In genomic region chr16:9557713-9558112, GRCh38 we compare ENCODE assay signal across 19 cellular contexts.
DNase-seq lines count a peak whose midpoint lies in the region; ATAC-seq, FAIRE-seq and TF ChIP-seq lines count a peak whose summit lies in the region.
"Had no signal": no experiment of that assay in that cellular context is flagged by ENCODE, and none has a peak within 500 bp of the region (broad histone marks: within the 10 kb centered on the region; RNA-seq: fewer than 3 reads in every experiment).

No MANE protein-coding gene starts in this region.

- no peak for ATAC-seq in A549
- ATAC-seq in GM18907 (IDR thresholded peaks at IDR 0.05; ENCODE audit: unreplicated experiment), result peak; percentile 23
- ATAC-seq in K562, result no peak
- ATAC-seq: CD8-positive, alpha-beta T cell had no signal

- no TSS peak for BruUV-seq in K562 (replicated peaks; lab: Mats Ljungman, UMichigan)

- intact Hi-C loops in K562 (cut with micrococcal nuclease), result no loop called here

- no peak overlapping the region for H2AFZ ChIP-seq in K562 (ENCODE audit: low read depth, low read length)

- no peaks in the 10 kb centered on the region for H3K36me3 ChIP-seq in K562 (ENCODE audit: control insufficient read depth, insufficient read depth, low read length)
- H3K36me3 ChIP-seq: BLaER1 treated with 17β-estradiol and CSF1 and Interleukin-3, amounts not matched to agents 10 nM and 100 nM had no signal

- H3K4me2 ChIP-seq in A549 (no peak overlapping the region), K562 (ENCODE audit: insufficient read depth, low read length) (no peak overlapping the region)
- H3K4me2 ChIP-seq: BLaER1 treated with 17β-estradiol and CSF1 and Interleukin-3, amounts not matched to agents 10 nM and 100 nM had no signal

- H3K4me3 ChIP-seq in A549, result no peak overlapping the region
- no peak overlapping the region for H3K4me3 ChIP-seq in K562
- H3K4me3 ChIP-seq: BLaER1 treated with 17β-estradiol and CSF1 and Interleukin-3, amounts not matched to agents 10 nM and 100 nM had no signal

- H3K9me3 ChIP-seq in A549 (no peaks in the 10 kb centered on the region), K562 (replicated peaks; ENCODE audit: control insufficient read depth, insufficient read depth, low read depth, low read length) (no peaks in the 10 kb centered on the region)
- H3K9me3 ChIP-seq: Caco-2 had no signal

- H3K9ac ChIP-seq in K562 (ENCODE audit: insufficient read depth in 1 of 2, low read depth in 2 of 2, low read length in 2 of 2), result no peak overlapping the region
- H3K9ac ChIP-seq: BLaER1 treated with 17β-estradiol and CSF1 and Interleukin-3, amounts not matched to agents 10 nM and 100 nM had no signal

- TF ChIP-seq EP300 in A549 (IDR thresholded peaks at IDR 0.05) (no peak), K562 (IDR thresholded peaks at IDR 0.05; ENCODE audit: low read length) (no peak)

- POLR2A ChIA-PET in A549 (lab: Yijun Ruan, JAX) (no interaction called here), K562 (lab: Yijun Ruan, JAX) (no interaction called here)

- in situ Hi-C loops in K562 (cut with MboI), result no loop called here

- WGBS in A549 (ENCODE audit: missing lambda C conversion rate), result 16% methylated on average over 3 of the region's 3 CpGs
- WGBS in K562 (ENCODE audit: insufficient coverage, low coverage, missing lambda C conversion rate), result 0% methylated on average over 3 of the region's 3 CpGs

- no peaks in the 10 kb centered on the region for H4K20me1 ChIP-seq in K562 (replicated peaks; ENCODE audit: control insufficient read depth, insufficient read depth, low read length)
- H4K20me1 ChIP-seq: BLaER1 treated with 17β-estradiol and CSF1 and Interleukin-3, amounts not matched to agents 10 nM and 100 nM had no signal

- FAIRE-seq in A549 (lab: Jason Lieb, UNC) (no peak), K562 (lab: Jason Lieb, UNC) (no peak)
- FAIRE-seq: A204.1, D721Med, G401.6, GM12892 had no signal

- no peak for TF ChIP-seq RAD21 in A549 (conservative IDR thresholded peaks at IDR 0.05 in 1 of 2, IDR thresholded peaks at IDR 0.05 in 1 of 2)
- TF ChIP-seq RAD21 in K562 (CRISPR knock-in tag; conservative IDR thresholded peaks at IDR 0.05 in 1 of 2, IDR thresholded peaks at IDR 0.05 in 1 of 2), result no peak

- no peak for TF ChIP-seq CTCF in A549 (IDR thresholded peaks at IDR 0.05)
- TF ChIP-seq CTCF in K562 (IDR thresholded peaks at IDR 0.05 in 2 of 3, conservative IDR thresholded peaks at IDR 0.05 in 1 of 3; ENCODE audit: insufficient read depth in 2 of 3, low read depth in 1 of 3, low read length in 3 of 3), result no peak

- DNase-seq in A549 (ENCODE audit: low read depth in 1 of 2, low spot score in 1 of 2) (no peak), K562 (ENCODE audit: extremely low read depth in 1 of 4, low spot score in 3 of 4) (peak in 1 of 4 experiments; percentile 10), NAMALWA (ENCODE audit: low spot score) (no peak)
- DNase-seq in activated CD8-positive, alpha-beta memory T cell treated with anti-CD3 and anti-CD28 coated beads, Interleukin-2, amount 50 U/mL, for 4 hours, result no peak
- DNase-seq: 8988T; AML-193; Caco-2; Calu3; CD4-positive, alpha-beta T cell; CD8-positive, alpha-beta T cell; DMS79 treated with DMSO at 0.1 percent for 48 hours; GF-D8 had no signal

- no peaks in the 10 kb centered on the region; a peak in 2 of 5 replicates for H3K27me3 ChIP-seq in K562 (ENCODE audit: control insufficient read depth in 2 of 2, insufficient read depth in 2 of 2, low read length in 2 of 2)
- H3K27me3 ChIP-seq: BLaER1 treated with 17β-estradiol and CSF1 and Interleukin-3, amounts not matched to agents 10 nM and 100 nM had no signal

- TF ChIP-seq POLR2A in A549 (IDR thresholded peaks at IDR 0.05; ENCODE audit: low read length) (no peak), K562 (conservative IDR thresholded peaks at IDR 0.05) (no peak)

- CTCF ChIA-PET in A549 (lab: Yijun Ruan, JAX), result no interaction called here
- CTCF ChIA-PET in K562 (lab: Yijun Ruan, JAX; ENCODE audit: low intra/inter-chr PET ratio), result no interaction called here

- no peaks in the 10 kb centered on the region for H3K79me2 ChIP-seq in K562 (ENCODE audit: control insufficient read depth, insufficient read depth, low read length)

- H3K27ac ChIP-seq in A549, result no peak overlapping the region
- no peak overlapping the region for H3K27ac ChIP-seq in K562 (ENCODE audit: extremely low read depth, low read depth, low read length)
- H3K27ac ChIP-seq: BLaER1 treated with 17β-estradiol and CSF1 and Interleukin-3, amounts not matched to agents 10 nM and 100 nM; C4-2B had no signal

- H3K4me1 ChIP-seq in A549 (no peaks in the 10 kb centered on the region), K562 (replicated peaks in 1 of 2; ENCODE audit: control insufficient read depth in 2 of 2, insufficient read depth in 2 of 2, low read length in 2 of 2) (no peaks in the 10 kb centered on the region)
- H3K4me1 ChIP-seq: BLaER1 treated with 17β-estradiol and CSF1 and Interleukin-3, amounts not matched to agents 10 nM and 100 nM; Caco-2 had no signal

- peaks cover 3% of the 10 kb centered on the region for H3K9me1 ChIP-seq in K562 (ENCODE audit: control insufficient read depth, insufficient read depth, low read length)

TF ChIP-seq in A549, 52 proteins besides CTCF, POLR2A, EP300 and RAD21:
- TF ChIP-seq TP53 (CRISPR knock-in tag; IDR thresholded peaks at IDR 0.05), result no peak
- peak; percentile 22 for TF ChIP-seq MAFK (IDR thresholded peaks at IDR 0.05; ENCODE audit: partially characterized antibody)
- peak; percentile 36; the same call in 1 of the 2 replicates for TF ChIP-seq USF2 (IDR thresholded peaks at IDR 0.05)
- TF ChIP-seq HOXB5 (CRISPR knock-in tag; IDR thresholded peaks at IDR 0.05), result no peak
- TF ChIP-seq ZC3H11A (IDR thresholded peaks at IDR 0.05), result no peak
- TF ChIP-seq CHD2 (IDR thresholded peaks at IDR 0.05; ENCODE audit: low read length, partially characterized antibody), result no peak
- no peak for TF ChIP-seq EHMT2 (IDR thresholded peaks at IDR 0.05; ENCODE audit: low read depth)
- no peak for TF ChIP-seq EHF (CRISPR knock-in tag; IDR thresholded peaks at IDR 0.05)
- TF ChIP-seq E2F6 (IDR thresholded peaks at IDR 0.05; ENCODE audit: borderline replicate concordance, low read depth), result no peak

TF ChIP-seq in K562, 482 proteins besides CTCF, POLR2A, EP300 and RAD21:
- TF ChIP-seq ZNF316 (IDR thresholded peaks at IDR 0.05), result peak; percentile 74
- 0 out of 2 replicates have a peak, but pooled peaks have one; percentile 20 for TF ChIP-seq TOE1 (IDR thresholded peaks at IDR 0.05; ENCODE audit: borderline replicate concordance)
- TF ChIP-seq TOE1 (CRISPR knock-in tag; IDR thresholded peaks at IDR 0.05; ENCODE audit: borderline replicate concordance, low read depth), result no peak
- TF ChIP-seq RAD51 (IDR thresholded peaks at IDR 0.05; ENCODE audit: borderline replicate concordance, low read depth), result peak; percentile 67
- peak; percentile 65 for TF ChIP-seq C11orf30 (IDR thresholded peaks at IDR 0.05; ENCODE audit: low read depth)
- peak; percentile 42; the same call in 1 of the 2 replicates for TF ChIP-seq TFE3 (CRISPR knock-in tag; IDR thresholded peaks at IDR 0.05)
- no peak for TF ChIP-seq NCOA1 (IDR thresholded peaks at IDR 0.05; ENCODE audit: low read depth)
- TF ChIP-seq E2F1 (CRISPR knock-in tag; IDR thresholded peaks at IDR 0.05), result no peak
- no peak for TF ChIP-seq ZBTB9 (CRISPR knock-in tag; IDR thresholded peaks at IDR 0.05)
- TF ChIP-seq LEF1 (IDR thresholded peaks at IDR 0.05), result no peak
- peak; percentile 50; the same call in 1 of the 2 replicates for TF ChIP-seq MAFG (tag; conservative IDR thresholded peaks at IDR 0.05)
- no peak for TF ChIP-seq MXD1 (CRISPR knock-in tag; IDR thresholded peaks at IDR 0.05; ENCODE audit: borderline replicate concordance, poor library complexity, severe bottlenecking)

Comparison
In these comparisons a context has a peak if more than half of its experiments do, and no peak if none do; other contexts are left out.
1. Of the 35 proteins assayed by ChIP-seq in both K562 and A549: peak only in K562: none; only in A549: MAFK and USF2; in both: none; in neither: 33.